20 cellular contexts compared by ENCODE assay signal in genomic region chr6:10081957-10082356, GRCh38.
DNase-seq lines count a peak whose midpoint lies in the region; FAIRE-seq and TF ChIP-seq lines count a peak whose summit lies in the region.
"Had no signal": no experiment of that assay in that cellular context is flagged by ENCODE, and none has a peak within 500 bp of the region (broad histone marks: within the 10 kb centered on the region; RNA-seq: fewer than 3 reads in every experiment).

No MANE protein-coding gene starts in this region.

- TF ChIP-seq CTCF in HL-60 (IDR thresholded peaks at IDR 0.05; ENCODE audit: insufficient read depth, low read length) (no peak), NB4 (IDR thresholded peaks at IDR 0.05; ENCODE audit: low read depth, low read length) (no peak)

- peak overlapping the region in 8 of 11 experiments; percentile 47 to 79 (median 62); a peak in 15 of 22 replicates for H3K4me2 ChIP-seq in BLaER1 treated with 17β-estradiol and CSF1 and Interleukin-3, amounts not matched to agents 10 nM and 100 nM
- H3K4me2 ChIP-seq: GM23338 had no signal

- TF ChIP-seq POLR2A in NB4 (IDR thresholded peaks at IDR 0.05; ENCODE audit: extremely low read depth, insufficient read length) = no peak
- no peak for TF ChIP-seq POLR2A in GM12891 (IDR thresholded peaks at IDR 0.05; ENCODE audit: low read depth, low read length)

- H4K20me1 ChIP-seq in BLaER1 treated with 17β-estradiol and CSF1 and Interleukin-3, amounts not matched to agents 10 nM and 100 nM = no peaks in the 10 kb centered on the region

- peaks cover 0 to 86% (median 54%) of the 10 kb centered on the region in 10 experiments; a peak in 14 of 20 replicates for H3K4me1 ChIP-seq in BLaER1 treated with 17β-estradiol and CSF1 and Interleukin-3, amounts not matched to agents 10 nM and 100 nM
- H3K4me1 ChIP-seq: BE2C, SJCRH30 had no signal

- peak overlapping the region in 6 of 11 experiments; percentile 15 to 66 (median 61); a peak in 9 of 22 replicates for H3K9ac ChIP-seq in BLaER1 treated with 17β-estradiol and CSF1 and Interleukin-3, amounts not matched to agents 10 nM and 100 nM

- peak overlapping the region in 9 of 11 experiments; percentile 53 to 90 (median 85); a peak in 18 of 22 replicates for H3K27ac ChIP-seq in BLaER1 treated with 17β-estradiol and CSF1 and Interleukin-3, amounts not matched to agents 10 nM and 100 nM
- peak overlapping the region; percentile 58 for H3K27ac ChIP-seq in HL-60 (replicated peaks)
- H3K27ac ChIP-seq in epithelial cell of prostate = peak overlapping the region; percentile 77
- H3K27ac ChIP-seq: SJCRH30 had no signal

- peaks cover 0 to 22% (median 0%) of the 10 kb centered on the region in 11 experiments; a peak in 6 of 22 replicates for H3K9me3 ChIP-seq in BLaER1 treated with 17β-estradiol and CSF1 and Interleukin-3, amounts not matched to agents 10 nM and 100 nM (replicated peaks in 1 of 11)
- H3K9me3 ChIP-seq: BE2C, SJCRH30 had no signal

- no peak overlapping the region for H3K4me3 ChIP-seq in BLaER1 treated with 17β-estradiol and CSF1 and Interleukin-3, amounts not matched to agents 10 nM and 100 nM
- no peak overlapping the region for H3K4me3 ChIP-seq in HL-60 (replicated peaks; ENCODE audit: insufficient read depth, low read length)
- H3K4me3 ChIP-seq in NB4 (ENCODE audit: low read depth, low read length) = no peak overlapping the region
- H3K4me3 ChIP-seq: GM23338, SJCRH30 had no signal

- DNase-seq in HL-60 (ENCODE audit: low read depth in 1 of 2, low spot score in 1 of 2) (peak in 1 of 2 experiments; percentile 50), NB4 (ENCODE audit: low read depth) (peak; percentile 53), epithelial cell of prostate (ENCODE audit: low read depth, low spot score) (no peak), GM12891 (ENCODE audit: insufficient read length, low spot score) (no peak), activated T-cell treated with anti-CD3 and anti-CD28 coated beads for 4 hours (no peak), cerebellar cortex (ENCODE audit: low spot score) (no peak), NCI-H1092 treated with DMSO at 0.1 percent for 48 hours (lab: John Stamatoyannopoulos, UW) (no peak)
- DNase-seq: BE2C; CD4-positive, alpha-beta T cell; DMS53; H9; MM.1S; NCI-H2029; NCI-H446 treated with DMSO at 0.1 percent for 48 hours; NCI-H526; NCI-H82; SJCRH30; T-cell had no signal

- no peak for FAIRE-seq in GM12891 (lab: Jason Lieb, UNC)

- H3K36me3 ChIP-seq in BLaER1 treated with 17β-estradiol and CSF1 and Interleukin-3, amounts not matched to agents 10 nM and 100 nM = no peaks in the 10 kb centered on the region
- H3K36me3 ChIP-seq: BE2C, SJCRH30 had no signal

- no peaks in the 10 kb centered on the region for H3K27me3 ChIP-seq in BLaER1 treated with 17β-estradiol and CSF1 and Interleukin-3, amounts not matched to agents 10 nM and 100 nM
- H3K27me3 ChIP-seq in HL-60 (ENCODE audit: insufficient read depth, poor library complexity, severe bottlenecking) = no peaks in the 10 kb centered on the region
- H3K27me3 ChIP-seq: BE2C, SJCRH30 had no signal

TF ChIP-seq in GM12891, 5 proteins besides CTCF, POLR2A, EP300 and RAD21:
- TF ChIP-seq POU2F2 (IDR thresholded peaks at IDR 0.05; ENCODE audit: low read depth, low read length) = no peak
- TF ChIP-seq TAF1 (IDR thresholded peaks at IDR 0.05; ENCODE audit: low read depth, low read length) = no peak
- TF ChIP-seq PAX5 (IDR thresholded peaks at IDR 0.05; ENCODE audit: insufficient read depth, low read length, severe bottlenecking) = no peak
- no peak for TF ChIP-seq POLR2AphosphoS5 (IDR thresholded peaks at IDR 0.05; ENCODE audit: low read depth, low read length)
- TF ChIP-seq SPI1 (IDR thresholded peaks at IDR 0.05; ENCODE audit: low read depth, low read length) = no peak
